In the genomic region with DNA sequence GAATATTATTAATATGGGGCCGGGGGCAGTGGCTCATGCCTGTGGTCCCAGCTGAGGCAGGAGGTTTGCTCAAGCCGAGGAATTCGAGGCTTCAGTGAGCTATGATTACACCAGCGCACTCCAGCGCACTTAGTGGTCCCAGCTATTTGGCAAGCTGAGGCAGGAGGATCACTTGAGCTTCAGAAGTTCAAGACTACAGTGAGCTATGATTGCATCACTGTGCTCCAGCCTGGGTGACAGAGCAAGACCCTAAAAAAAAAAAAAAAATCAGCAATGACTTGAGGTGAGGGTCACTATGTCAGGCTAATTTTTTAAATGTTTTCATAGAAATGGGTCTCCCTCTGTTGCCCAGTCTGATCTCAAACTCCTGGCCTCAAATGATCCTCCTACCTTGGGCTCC, we compare ENCODE assay signal across 28 cellular contexts.
"Had no signal": no experiment of that assay in that cellular context is flagged by ENCODE, and none has a peak within 500 bp of the region (broad histone marks: within the 10 kb centered on the region; RNA-seq: fewer than 3 reads in every experiment).

No MANE protein-coding gene starts in this region.

- H3K9me3 ChIP-seq: suprapubic skin, testis, thoracic aorta, thyroid gland, transverse colon, upper lobe of left lung, upper lobe of right lung, uterus, vagina had no signal

- H3K36me3 Mint-ChIP-seq: stimulated activated effector memory CD8-positive, alpha-beta T cell treated with anti-CD3 and anti-CD28 coated beads, Interleukin-12 subunit alpha, Interleukin-12 subunit beta, amount 100 ng/mL, for 72 hours; stimulated activated memory B cell treated with anti-CD40 and anti-IgM and Interleukin-4, amounts not matched to agents 10 μg/mL and 1 μg/mL and 100 μg/mL, for 72 hours; stimulated activated naive B cell treated with anti-CD40 and anti-IgM and Interleukin-4, amounts not matched to agents 10 μg/mL and 1 μg/mL and 100 μg/mL, for 72 hours; type B pancreatic cell had no signal

- H3K36me3 ChIP-seq: stomach, suprapubic skin, thoracic aorta, thyroid gland, tibial artery, tibial nerve, transverse colon, upper lobe of left lung, upper lobe of right lung, uterus, vagina had no signal

- H3K27ac ChIP-seq: stomach, suprapubic skin, testis, thoracic aorta, thyroid gland, tibial artery, tibial nerve, transverse colon, upper lobe of left lung, upper lobe of right lung, uterus, vagina had no signal

- H3K4me3 Mint-ChIP-seq: stimulated activated effector memory CD8-positive, alpha-beta T cell treated with anti-CD3 and anti-CD28 coated beads, Interleukin-12 subunit alpha, Interleukin-12 subunit beta, amount 100 ng/mL, for 72 hours; stimulated activated memory B cell treated with anti-CD40 and anti-IgM and Interleukin-4, amounts not matched to agents 10 μg/mL and 1 μg/mL and 100 μg/mL, for 72 hours; stimulated activated naive B cell treated with anti-CD40 and anti-IgM and Interleukin-4, amounts not matched to agents 10 μg/mL and 1 μg/mL and 100 μg/mL, for 72 hours; stimulated activated naive CD8-positive, alpha-beta T cell treated with anti-CD3 and anti-CD28 coated beads, Interleukin-15, amount 100 ng/mL, for 72 hours; stimulated activated naive CD8-positive, alpha-beta T cell treated with anti-CD3 and anti-CD28 coated beads, Interleukin-15, Interleukin-2, amounts not matched to agents 100 ng/mL and 50 ng/mL, for 24 hours; type B pancreatic cell had no signal

- FAIRE-seq: urothelium cell line had no signal

- ATAC-seq: stimulated activated effector memory CD8-positive, alpha-beta T cell treated with anti-CD3 and anti-CD28 coated beads, Interleukin-12 subunit alpha, Interleukin-12 subunit beta, amount 100 ng/mL, for 72 hours; stimulated activated memory B cell treated with anti-CD40 and anti-IgM and Interleukin-4, amounts not matched to agents 10 μg/mL and 1 μg/mL and 100 μg/mL, for 72 hours; stimulated activated naive B cell treated with anti-CD40 and anti-IgM and Interleukin-4, amounts not matched to agents 10 μg/mL and 1 μg/mL and 100 μg/mL, for 72 hours; stimulated activated naive CD8-positive, alpha-beta T cell treated with anti-CD3 and anti-CD28 coated beads, Interleukin-15, amount 100 ng/mL, for 72 hours; stimulated activated naive CD8-positive, alpha-beta T cell treated with anti-CD3 and anti-CD28 coated beads, Interleukin-15, Interleukin-2, amounts not matched to agents 100 U/mL and 50 U/mL, for 24 hours; upper lobe of right lung had no signal

- H3K4me3 ChIP-seq: stomach, suprapubic skin, testis, thoracic aorta, thyroid gland, tibial artery, tibial nerve, transverse colon, upper lobe of left lung, upper lobe of right lung, uterus, vagina had no signal

- H3K4me1 Mint-ChIP-seq: stimulated activated effector memory CD8-positive, alpha-beta T cell treated with anti-CD3 and anti-CD28 coated beads, Interleukin-12 subunit alpha, Interleukin-12 subunit beta, amount 100 ng/mL, for 72 hours; stimulated activated memory B cell treated with anti-CD40 and anti-IgM and Interleukin-4, amounts not matched to agents 10 μg/mL and 1 μg/mL and 100 μg/mL, for 72 hours; stimulated activated naive B cell treated with anti-CD40 and anti-IgM and Interleukin-4, amounts not matched to agents 10 μg/mL and 1 μg/mL and 100 μg/mL, for 72 hours; stimulated activated naive CD8-positive, alpha-beta T cell treated with anti-CD3 and anti-CD28 coated beads, Interleukin-15, amount 100 ng/mL, for 72 hours had no signal

- H3K27me3 ChIP-seq: testis, thyroid gland, tibial nerve, upper lobe of left lung, uterus, vagina had no signal

- H3K27ac Mint-ChIP-seq: stimulated activated effector memory CD8-positive, alpha-beta T cell treated with anti-CD3 and anti-CD28 coated beads, Interleukin-12 subunit alpha, Interleukin-12 subunit beta, amount 100 ng/mL, for 72 hours; stimulated activated memory B cell treated with anti-CD40 and anti-IgM and Interleukin-4, amounts not matched to agents 10 μg/mL and 1 μg/mL and 100 μg/mL, for 72 hours; stimulated activated naive B cell treated with anti-CD40 and anti-IgM and Interleukin-4, amounts not matched to agents 10 μg/mL and 1 μg/mL and 100 μg/mL, for 72 hours; stimulated activated naive CD8-positive, alpha-beta T cell treated with anti-CD3 and anti-CD28 coated beads, Interleukin-15, amount 100 ng/mL, for 72 hours; stimulated activated naive CD8-positive, alpha-beta T cell treated with anti-CD3 and anti-CD28 coated beads, Interleukin-15, Interleukin-2, amounts not matched to agents 100 ng/mL and 50 ng/mL, for 24 hours; type B pancreatic cell had no signal

- H3K4me1 ChIP-seq: stomach, suprapubic skin, thyroid gland, tibial artery, tibial nerve, transverse colon, upper lobe of left lung, upper lobe of right lung, uterus, vagina had no signal

- H3K9me3 Mint-ChIP-seq: stimulated activated effector memory CD8-positive, alpha-beta T cell treated with anti-CD3 and anti-CD28 coated beads, Interleukin-12 subunit alpha, Interleukin-12 subunit beta, amount 100 ng/mL, for 72 hours; stimulated activated naive B cell treated with anti-CD40 and anti-IgM and Interleukin-4, amounts not matched to agents 10 μg/mL and 1 μg/mL and 100 μg/mL, for 72 hours; stimulated activated naive CD8-positive, alpha-beta T cell treated with anti-CD3 and anti-CD28 coated beads, Interleukin-15, Interleukin-2, amounts not matched to agents 100 ng/mL and 50 ng/mL, for 24 hours; type B pancreatic cell had no signal

- DNase-seq: stimulated activated CD4-positive, alpha-beta T cell treated with anti-CD3 and anti-CD28 coated beads, Interleukin-2, amount 100 ng/mL, for 48 hours; stimulated activated CD4-positive, alpha-beta T cell treated with anti-CD3 and anti-CD28 coated beads, Interleukin-4, amount 100 ng/mL, for 1 hour; stimulated activated CD4-positive, alpha-beta T cell treated with anti-CD3 and anti-CD28 coated beads, Interleukin-4, amount 100 ng/mL, for 24 hours; stimulated activated CD4-positive, alpha-beta T cell treated with anti-CD3 and anti-CD28 coated beads, Interleukin-4, amount 100 ng/mL, for 4 hours; stimulated activated CD8-positive, alpha-beta memory T cell treated with anti-CD3 and anti-CD28 coated beads, Interleukin-4, amount 100 ng/mL, for 48 hours; stimulated activated naive B cell treated with anti-CD40 and anti-IgM and Interleukin-4, amounts not matched to agents 10 μg/mL and 1 μg/mL and 100 μg/mL, for 72 hours; stimulated activated naive CD4-positive, alpha-beta T cell; stimulated activated naive CD4-positive, alpha-beta T cell treated with Interleukin-2 at 50 U/mL for 16 hours; stimulated activated naive CD8-positive, alpha-beta T cell treated with anti-CD3 and anti-CD28 coated beads, Interleukin-15, amount 100 ng/mL, for 72 hours; stimulated activated naive CD8-positive, alpha-beta T cell treated with anti-CD3 and anti-CD28 coated beads, Interleukin-15, Interleukin-2, amounts not matched to agents 100 U/mL and 50 U/mL, for 24 hours; stomach; substantia nigra; testis; thyroid gland; tibial artery; transverse colon; upper lobe of left lung; upper lobe of right lung; uterus had no signal
